Comparison of ENCODE assay signal across 8 cellular contexts in the genomic region with DNA sequence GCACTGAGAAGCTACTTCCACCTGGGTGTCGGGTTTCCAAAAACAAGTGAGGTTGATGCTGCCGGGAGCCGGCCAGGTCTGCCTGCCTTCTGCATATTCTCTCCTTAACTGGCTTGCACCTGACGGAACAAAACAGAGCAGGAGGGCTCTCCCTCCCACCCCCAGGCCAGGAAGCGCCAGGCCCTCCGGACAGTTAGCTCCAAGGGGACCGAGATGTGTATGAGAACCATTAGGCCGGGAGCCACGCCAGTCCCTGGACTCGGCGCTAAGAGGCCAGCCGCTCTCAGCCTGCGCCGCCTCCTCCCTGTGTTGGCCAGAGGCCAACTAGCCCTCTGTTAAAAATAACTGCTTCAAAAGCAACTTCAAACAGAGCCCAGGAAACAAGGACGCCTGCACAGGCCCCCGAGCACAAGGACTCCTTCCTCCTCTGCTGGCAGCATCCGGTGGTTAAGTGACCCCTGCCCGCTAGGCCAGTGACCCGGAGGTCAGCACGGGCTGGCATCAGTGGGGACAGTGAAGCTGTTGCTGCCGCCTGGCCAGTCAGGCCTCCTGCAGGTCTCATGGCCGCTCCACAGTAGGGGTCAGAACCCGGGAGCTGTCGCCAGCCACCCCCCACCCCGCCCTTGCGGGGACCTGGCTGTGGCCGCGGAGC.
DNase-seq lines count a peak whose midpoint lies in the region; ATAC-seq and TF ChIP-seq lines count a peak whose summit lies in the region.

No MANE protein-coding gene starts in this region.

- H3K27me3 ChIP-seq in left lung (peaks cover 0 to 13% of the 10 kb centered on the region in 2 donors), upper lobe of left lung (no peaks in the 10 kb centered on the region)

- WGBS in upper lobe of left lung, 2 donors: 7 to 22% methylated on average over 19 to 27 of the region's 28 CpGs

- H3K36me3 ChIP-seq in left lung: no peaks in the 10 kb centered on the region
- no peaks in the 10 kb centered on the region for H3K36me3 ChIP-seq in upper lobe of left lung

- H3K9me3 ChIP-seq in left lung (peaks cover 0 to 10% of the 10 kb centered on the region in 2 donors), upper lobe of left lung (peaks cover 0 to 11% (median 1%) of the 10 kb centered on the region in 4 donors)

- H3K4me3 ChIP-seq in left lung (no peak overlapping the region), upper lobe of left lung (peak overlapping the region in 1 of 4 donors; percentile 2)

- TF ChIP-seq POLR2A in upper lobe of left lung (IDR thresholded peaks at IDR 0.05): no peak

- H3K27ac ChIP-seq in left lung (peak overlapping the region in 1 of 2 donors; percentile 22), upper lobe of left lung (peak overlapping the region in 3 of 4 donors; percentile 14 to 55 (median 17))

- TF ChIP-seq EP300 in upper lobe of left lung (IDR thresholded peaks at IDR 0.05): no peak

- ATAC-seq in left lung (peak; percentile 84), upper lobe of left lung (ENCODE audit: low FRiP score in 2 of 2) (peak; percentile 53 to 68), HG03354 (IDR thresholded peaks at IDR 0.05; ENCODE audit: poor library complexity, severe bottlenecking, unreplicated experiment) (no peak), HG03457 (IDR thresholded peaks at IDR 0.05; ENCODE audit: unreplicated experiment) (no peak)

- no peak for TF ChIP-seq CTCF in left lung (IDR thresholded peaks at IDR 0.05)
- no peak for TF ChIP-seq CTCF in upper lobe of left lung (IDR thresholded peaks at IDR 0.05)

- H3K4me1 ChIP-seq in left lung: peaks cover 10 to 11% of the 10 kb centered on the region in 2 donors
- peaks cover 7 to 14% (median 10%) of the 10 kb centered on the region in 4 donors for H3K4me1 ChIP-seq in upper lobe of left lung

- DNase-seq in NCI-H2081 treated with DMSO at 0.1 percent for 48 hours (lab: John Stamatoyannopoulos, UW) (peak; percentile 87), cerebellum (ENCODE audit: low spot score) (peak; percentile 86), left lung (peak in 1 of 2 donors; percentile 80), upper lobe of left lung (peak; percentile 69 to 87), SKM-1 treated with dmso at 0.1 percent for 144 hours (lab: John Stamatoyannopoulos, UW; ENCODE audit: unreplicated experiment) (no peak), GF-D8 (lab: John Stamatoyannopoulos, UW) (no peak)

- intact Hi-C loops in left lung (cut with DNase I): no loop called here

Comparison
In these comparisons a context has a peak if more than half of its experiments do, and no peak if none do; other contexts are left out.
1. DNase-seq: peak in NCI-H2081 treated with DMSO at 0.1 percent for 48 hours (single experiment), cerebellum (single experiment) and upper lobe of left lung (2 of 2); none in SKM-1 treated with dmso at 0.1 percent for 144 hours (single experiment) and GF-D8 (single experiment).
2. ATAC-seq: peak in left lung (single experiment) and upper lobe of left lung (2 of 2); none in HG03354 (single experiment) and HG03457 (single experiment).